ENCODE assay signal across 8 cellular contexts in genomic region chr7:1403844-1404404, GRCh38.
A peak's percentile ranks its signal among the peaks of the same experiment; 100 is the strongest.
DNase-seq lines count a peak whose midpoint lies in the region; ATAC-seq and TF ChIP-seq lines count a peak whose summit lies in the region.

No MANE protein-coding gene starts in this region.

- H3K27ac ChIP-seq in BLaER1 treated with 17β-estradiol and CSF1 and Interleukin-3, amounts not matched to agents 10 nM and 100 nM, result no peak overlapping the region
- H3K27ac ChIP-seq in VCaP, result no peak overlapping the region

- H4K20me1 ChIP-seq in BLaER1 treated with 17β-estradiol and CSF1 and Interleukin-3, amounts not matched to agents 10 nM and 100 nM, result peaks cover 0 to 10% (median 0%) of the 10 kb centered on the region in 11 experiments; a peak in 2 of 22 replicates

- in situ Hi-C loops in KBM-7 (cut with MboI; ENCODE audit: low pct_unique_long_range_greater_than_20kb, low sequenced_read_pairs), result no loop called here

- peak overlapping the region in 9 of 11 experiments; percentile 15 to 56 (median 39); a peak in 10 of 22 replicates for H3K9ac ChIP-seq in BLaER1 treated with 17β-estradiol and CSF1 and Interleukin-3, amounts not matched to agents 10 nM and 100 nM

- peak; percentile 66 for DNase-seq in KBM-7
- DNase-seq in kidney glomerular epithelial cell (lab: John Stamatoyannopoulos, UW), result peak; percentile 4
- no peak for DNase-seq in effector CD4-positive, alpha-beta T cell
- DNase-seq in activated naive CD4-positive, alpha-beta T cell treated with Interleukin-2 at 50 U/mL for 16 hours, result no peak

- H3K4me3 ChIP-seq in BLaER1 treated with 17β-estradiol and CSF1 and Interleukin-3, amounts not matched to agents 10 nM and 100 nM, result peak overlapping the region in 8 of 10 experiments; percentile 3 to 57 (median 32); a peak in 6 of 20 replicates

- peaks cover 0 to 9% (median 0%) of the 10 kb centered on the region in 11 experiments; a peak in 3 of 22 replicates for H3K9me3 ChIP-seq in BLaER1 treated with 17β-estradiol and CSF1 and Interleukin-3, amounts not matched to agents 10 nM and 100 nM (replicated peaks in 1 of 11)

- ATAC-seq in HG02588 (IDR thresholded peaks at IDR 0.05; ENCODE audit: unreplicated experiment) (no peak), HG02610 (IDR thresholded peaks at IDR 0.05; ENCODE audit: unreplicated experiment) (no peak)

- H3K4me1 ChIP-seq in BLaER1 treated with 17β-estradiol and CSF1 and Interleukin-3, amounts not matched to agents 10 nM and 100 nM, result peaks cover 10 to 74% (median 43%) of the 10 kb centered on the region in 10 experiments; a peak in 19 of 20 replicates

- TF ChIP-seq CTCF in VCaP (conservative IDR thresholded peaks at IDR 0.05), result 0 out of 2 replicates have a peak, but pooled peaks have one; percentile 15

- no peaks in the 10 kb centered on the region for H3K36me3 ChIP-seq in BLaER1 treated with 17β-estradiol and CSF1 and Interleukin-3, amounts not matched to agents 10 nM and 100 nM

- peaks cover 31 to 73% (median 49%) of the 10 kb centered on the region in 11 experiments for H3K27me3 ChIP-seq in BLaER1 treated with 17β-estradiol and CSF1 and Interleukin-3, amounts not matched to agents 10 nM and 100 nM

- peak overlapping the region; percentile 77 to 93 (median 89) for H3K4me2 ChIP-seq in BLaER1 treated with 17β-estradiol and CSF1 and Interleukin-3, amounts not matched to agents 10 nM and 100 nM

Comparison
In these comparisons a context has a peak if more than half of its experiments do, and no peak if none do; other contexts are left out.
1. DNase-seq: peak in KBM-7 (single experiment) and kidney glomerular epithelial cell (single experiment); none in effector CD4-positive, alpha-beta T cell (single experiment) and activated naive CD4-positive, alpha-beta T cell treated with Interleukin-2 at 50 U/mL for 16 hours (single experiment).